12 cellular contexts compared by ENCODE assay signal in the genomic region with DNA sequence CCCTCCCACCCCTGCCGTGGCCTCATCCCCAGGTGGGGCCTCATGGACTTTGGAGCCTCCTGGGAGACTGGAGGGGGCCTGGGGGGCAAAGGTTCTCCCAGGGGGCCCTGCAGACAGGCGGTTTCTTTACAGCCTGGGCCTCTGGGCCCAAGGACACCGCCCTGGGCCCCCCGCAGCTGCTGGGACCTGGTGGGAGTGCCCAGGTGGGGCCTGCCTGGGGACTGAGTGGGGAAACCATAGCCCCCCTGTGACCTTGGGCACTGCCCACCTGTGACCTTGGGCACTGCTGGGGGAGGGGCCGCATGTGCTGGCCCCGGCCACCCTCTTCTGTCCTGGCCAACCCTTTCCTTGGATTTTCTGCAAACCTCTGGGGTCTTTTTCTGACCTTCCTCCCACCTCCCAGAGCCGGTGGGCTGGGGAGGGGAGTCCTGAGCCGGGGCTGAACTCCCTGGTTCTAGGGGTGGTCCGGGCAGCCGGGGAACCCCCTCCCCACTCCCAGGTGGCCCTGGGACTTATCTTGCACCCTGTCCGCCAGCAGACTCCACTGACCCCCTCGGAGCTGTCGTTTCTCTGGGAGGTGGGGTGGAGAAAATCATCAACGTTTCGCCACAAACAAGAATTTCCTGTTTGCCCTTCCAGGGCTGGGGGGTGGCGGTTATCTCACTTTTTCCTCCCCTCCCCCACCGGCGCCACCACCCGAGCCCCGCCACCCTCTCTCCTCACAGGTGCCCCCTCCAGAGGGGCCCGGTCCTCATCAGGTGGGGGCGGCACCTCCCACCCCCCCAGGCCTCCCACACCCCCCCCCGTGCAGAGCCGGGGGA. TPM values are rescaled to one million over a fixed set of nuclear protein-coding genes. Genes with fewer than 3 reads are reported as not detected.
DNase-seq lines count a peak whose midpoint lies in the region; FAIRE-seq and TF ChIP-seq lines count a peak whose summit lies in the region.
"Had no signal": no experiment of that assay in that cellular context is flagged by ENCODE, and none has a peak within 500 bp of the region (broad histone marks: within the 10 kb centered on the region; RNA-seq: fewer than 3 reads in every experiment).

No MANE protein-coding gene starts in this region.

- no peaks in the 10 kb centered on the region for H3K23me2 ChIP-seq in H9 (ENCODE audit: insufficient read length, low read depth, low read length, poor library complexity, severe bottlenecking)

- no peaks in the 10 kb centered on the region for H3K27me3 ChIP-seq in BJ (ENCODE audit: control insufficient read depth, insufficient read depth, low read length)
- no peaks in the 10 kb centered on the region for H3K27me3 ChIP-seq in H9 (ENCODE audit: insufficient read depth, low read length)
- H3K27me3 ChIP-seq in mesendoderm (ENCODE audit: insufficient read depth, low read length, poor library complexity): no peaks in the 10 kb centered on the region
- H3K27me3 ChIP-seq: thyroid gland had no signal

- POLR2A ChIA-PET in BJ (lab: Charles Lee): no interaction called here

- H3K4me2 ChIP-seq in H9 (ENCODE audit: insufficient read depth, insufficient read length, low read length) (peak overlapping the region; percentile 18), mesendoderm (ENCODE audit: low read length) (peak overlapping the region; percentile 50)

- TF ChIP-seq CTCF in BJ (IDR thresholded peaks at IDR 0.05; ENCODE audit: insufficient read depth, low read depth, low read length) (no peak), H9 (conservative IDR thresholded peaks at IDR 0.05) (no peak), D721Med (IDR thresholded peaks at IDR 0.05; ENCODE audit: insufficient read depth, missing control alignments) (no peak), chondrocyte (IDR thresholded peaks at IDR 0.05) (no peak)

- H3K18ac ChIP-seq in H9 (ENCODE audit: insufficient read length, low read depth, low read length): no peak overlapping the region
- peak overlapping the region; percentile 99 for H3K18ac ChIP-seq in mesendoderm (ENCODE audit: low read length)

- H3K36me3 Mint-ChIP-seq in H9 (ENCODE audit: insufficient read depth in 1 of 3, low read depth in 3 of 3) (peaks cover 0 to 3% (median 0%) of the 10 kb centered on the region in 3 experiments; a peak in 1 of 7 replicates), chondrocyte (ENCODE audit: low read depth) (no peaks in the 10 kb centered on the region)
- H3K36me3 Mint-ChIP-seq in activated T-helper 2 cell treated with anti-CD3 and anti-CD28 coated beads, Interferon-gamma antibody, Interleukin-2, Interleukin-4, amounts not matched to agents 10 μg/mL and 5 μg/mL and 100 μg/mL, durations not matched to agents 14 hours and 24 hours and 36 hours (ENCODE audit: low read depth): no peaks in the 10 kb centered on the region

- H4K8ac ChIP-seq in H9 (replicated peaks; ENCODE audit: insufficient read length, low read depth, low read length) (no peak overlapping the region), mesendoderm (ENCODE audit: low read depth, low read length) (peak overlapping the region; percentile 67)

- CTCF ChIA-PET in BJ (lab: Yijun Ruan, JAX): no interaction called here

- no peak overlapping the region for H3K56ac ChIP-seq in H9 (ENCODE audit: insufficient read length, low read depth, low read length)
- H3K56ac ChIP-seq in mesendoderm (ENCODE audit: low read length): peak overlapping the region; percentile 89

- H3K79me1 ChIP-seq in H9 (ENCODE audit: insufficient read depth, low read depth, low read length, poor library complexity, severe bottlenecking): peaks cover 3% of the 10 kb centered on the region
- H3K79me1 ChIP-seq in mesendoderm (ENCODE audit: low read length): peaks cover 14% of the 10 kb centered on the region

- H2BK5ac ChIP-seq in H9 (ENCODE audit: insufficient read length, low read length): no peak overlapping the region
- peak overlapping the region; percentile 98 for H2BK5ac ChIP-seq in mesendoderm (ENCODE audit: low read length)

- peaks cover 7% of the 10 kb centered on the region for H3K36me3 ChIP-seq in BJ (ENCODE audit: control insufficient read depth, insufficient read depth, low read length)
- no peaks in the 10 kb centered on the region for H3K36me3 ChIP-seq in mesendoderm (ENCODE audit: control insufficient read depth, insufficient read depth, low read length)
- H3K36me3 ChIP-seq: thyroid gland had no signal

- peak overlapping the region; percentile 16 for H3K4me3 ChIP-seq in BJ (ENCODE audit: low read depth, low read length)
- H3K4me3 ChIP-seq in mesendoderm (ENCODE audit: low read length): no peak overlapping the region
- H3K4me3 ChIP-seq: thyroid gland had no signal

- FAIRE-seq in D721Med (lab: Jason Lieb, UNC): no peak

- H3K27me3 Mint-ChIP-seq in H9 (ENCODE audit: low read depth): no peaks in the 10 kb centered on the region; the same call in 1 of the 2 replicates
- no peaks in the 10 kb centered on the region for H3K27me3 Mint-ChIP-seq in activated T-helper 2 cell treated with anti-CD3 and anti-CD28 coated beads, Interferon-gamma antibody, Interleukin-2, Interleukin-4, amounts not matched to agents 10 μg/mL and 5 μg/mL and 100 μg/mL, durations not matched to agents 14 hours and 24 hours and 36 hours (ENCODE audit: low read depth)
- H3K27me3 Mint-ChIP-seq in chondrocyte (ENCODE audit: low read depth): no peaks in the 10 kb centered on the region

- peaks cover 3% of the 10 kb centered on the region; the same call in 1 of the 2 replicates for H3K4me1 ChIP-seq in H9 (ENCODE audit: insufficient read depth, low read length)
- peaks cover 26% of the 10 kb centered on the region for H3K4me1 ChIP-seq in mesendoderm (ENCODE audit: control insufficient read depth, low read depth, low read length)

- no peak overlapping the region for H3K27ac ChIP-seq in H9 (ENCODE audit: insufficient read length, low read depth, low read length)
- peak overlapping the region; percentile 98 for H3K27ac ChIP-seq in mesendoderm (ENCODE audit: low read depth, low read length)
- H3K27ac ChIP-seq: thyroid gland had no signal

- DNase-seq in BJ (ENCODE audit: low read depth) (no peak), H9 (no peak), mesendoderm (peak; percentile 83), D721Med (ENCODE audit: insufficient read length, low spot score) (no peak), chondrocyte (ENCODE audit: low spot score) (no peak), GOT3 (lab: John Stamatoyannopoulos, UW) (no peak)
- DNase-seq in activated T-helper 2 cell treated with anti-CD3 and anti-CD28 coated beads, Interferon-gamma antibody, Interleukin-2, Interleukin-4, amounts not matched to agents 10 μg/mL and 5 μg/mL and 100 μg/mL, durations not matched to agents 14 hours and 24 hours and 36 hours (ENCODE audit: low spot score): no peak
- DNase-seq in effector CD8-positive, alpha-beta T cell (lab: John Stamatoyannopoulos, UW): no peak
- DNase-seq: DMS 273 treated with DMSO at 0.1 percent for 48 hours, NCI-H69 had no signal

- H3K4me3 Mint-ChIP-seq in H9: peak overlapping the region in 1 of 2 experiments; percentile 53; a peak in 2 of 5 replicates
- peak overlapping the region; percentile 13 for H3K4me3 Mint-ChIP-seq in activated T-helper 2 cell treated with anti-CD3 and anti-CD28 coated beads, Interferon-gamma antibody, Interleukin-2, Interleukin-4, amounts not matched to agents 10 μg/mL and 5 μg/mL and 100 μg/mL, durations not matched to agents 14 hours and 24 hours and 36 hours (ENCODE audit: low read depth)
- no peak overlapping the region for H3K4me3 Mint-ChIP-seq in chondrocyte (ENCODE audit: unreplicated experiment)

- no peak overlapping the region for H4K5ac ChIP-seq in H9 (ENCODE audit: insufficient read length, low read depth, low read length)
- no peak overlapping the region for H4K5ac ChIP-seq in mesendoderm (ENCODE audit: low read length)

- H2BK12ac ChIP-seq in H9 (ENCODE audit: insufficient read length, low read depth, low read length): no peak overlapping the region

- no peaks in the 10 kb centered on the region for H3K9me3 ChIP-seq in H9 (ENCODE audit: control insufficient read depth, low read depth, low read length)
- H3K9me3 ChIP-seq: thyroid gland had no signal

- no peak overlapping the region for H2BK15ac ChIP-seq in H9 (ENCODE audit: low read depth, low read length)
- peak overlapping the region; percentile 45 for H2BK15ac ChIP-seq in mesendoderm (replicated peaks; ENCODE audit: low read depth)

- H2BK20ac ChIP-seq in H9 (ENCODE audit: low read depth, low read length, poor library complexity, severe bottlenecking): no peak overlapping the region

- H3K27ac Mint-ChIP-seq in H9 (peak overlapping the region in 2 of 3 experiments; percentile 35 to 38; a peak in 3 of 7 replicates), chondrocyte (ENCODE audit: unreplicated experiment) (no peak overlapping the region)
- H3K27ac Mint-ChIP-seq in activated T-helper 2 cell treated with anti-CD3 and anti-CD28 coated beads, Interferon-gamma antibody, Interleukin-2, Interleukin-4, amounts not matched to agents 10 μg/mL and 5 μg/mL and 100 μg/mL, durations not matched to agents 14 hours and 24 hours and 36 hours: no peak overlapping the region

- H3K9ac ChIP-seq in H9 (ENCODE audit: extremely low read depth, insufficient read length, low read length): no peak overlapping the region
- H3K9ac ChIP-seq in mesendoderm (ENCODE audit: low read length): peak overlapping the region; percentile 68

- H2AK5ac ChIP-seq in H9 (ENCODE audit: insufficient read length, low read length) (no peak overlapping the region), mesendoderm (ENCODE audit: low read length) (no peak overlapping the region)

- H3K14ac ChIP-seq in H9 (ENCODE audit: insufficient read depth, low read length): peak overlapping the region; percentile 44; the same call in 1 of the 2 replicates

- H3K23ac ChIP-seq in H9 (ENCODE audit: insufficient read length, low read depth, low read length) (no peak overlapping the region), mesendoderm (ENCODE audit: low read length) (peak overlapping the region; percentile 15)

- no peak overlapping the region for H4K91ac ChIP-seq in H9 (ENCODE audit: insufficient read length, low read depth, low read length)

- H4K20me1 ChIP-seq in H9 (ENCODE audit: control insufficient read depth, insufficient read depth, insufficient read length): peaks cover 4% of the 10 kb centered on the region

- no peak overlapping the region for H3K4ac ChIP-seq in H9 (ENCODE audit: low read depth, low read length)
- peak overlapping the region; percentile 99 for H3K4ac ChIP-seq in mesendoderm (ENCODE audit: low read depth, low read length)

- H2AFZ ChIP-seq in H9 (ENCODE audit: low read length): no peak overlapping the region

- no CpG with 5 or more reads among the region's 24 CpGs for WGBS in H9 (ENCODE audit: extremely low coverage, insufficient read length, low lambda C conversion rate)
- WGBS in mesendoderm (ENCODE audit: extremely low coverage, insufficient coverage, low lambda C conversion rate): no CpG with 5 or more reads among the region's 24 CpGs

- H3K79me2 ChIP-seq in H9 (ENCODE audit: insufficient read depth, low read length): 0 out of 2 replicates have a peak, but pooled peaks cover 3% of the 10 kb centered on the region
- H3K79me2 ChIP-seq in mesendoderm (ENCODE audit: control insufficient read depth, insufficient read depth, low read length): peaks cover 27% of the 10 kb centered on the region

- intact Hi-C loops in activated T-helper 2 cell treated with anti-CD3 and anti-CD28 coated beads, Interferon-gamma antibody, Interleukin-2, Interleukin-4, amounts not matched to agents 10 μg/mL and 5 μg/mL and 100 μg/mL, durations not matched to agents 14 hours and 24 hours and 36 hours (cut with micrococcal nuclease): no loop called here

- H3T11ph ChIP-seq in H9 (ENCODE audit: low read length): no peak overlapping the region

- H2BK120ac ChIP-seq in H9 (ENCODE audit: low read depth, low read length, poor library complexity, severe bottlenecking) (no peak overlapping the region), mesendoderm (ENCODE audit: low read depth, low read length) (peak overlapping the region; percentile 86)

- H3K4me1 Mint-ChIP-seq in H9 (peaks cover 4 to 39% of the 10 kb centered on the region in 2 experiments; a peak in 3 of 4 replicates), chondrocyte (ENCODE audit: low read depth) (peaks cover 10% of the 10 kb centered on the region)
- peaks cover 1% of the 10 kb centered on the region for H3K4me1 Mint-ChIP-seq in activated T-helper 2 cell treated with anti-CD3 and anti-CD28 coated beads, Interferon-gamma antibody, Interleukin-2, Interleukin-4, amounts not matched to agents 10 μg/mL and 5 μg/mL and 100 μg/mL, durations not matched to agents 14 hours and 24 hours and 36 hours (ENCODE audit: low read depth)

- H3K9me3 Mint-ChIP-seq in H9 (no peaks in the 10 kb centered on the region), chondrocyte (ENCODE audit: low read depth) (no peaks in the 10 kb centered on the region)
- H3K9me3 Mint-ChIP-seq in activated T-helper 2 cell treated with anti-CD3 and anti-CD28 coated beads, Interferon-gamma antibody, Interleukin-2, Interleukin-4, amounts not matched to agents 10 μg/mL and 5 μg/mL and 100 μg/mL, durations not matched to agents 14 hours and 24 hours and 36 hours: no peaks in the 10 kb centered on the region

RNA-seq across cellular contexts. Expression of a gene that starts 27.1 kb away (rescaled TPM):
- 10.7 and 17.4 TPM in 2 replicates for polyA plus RNA-seq in BJ (2011; rRNA removed)
- 21.9 and 36.1 TPM in 2 replicates for polyA minus RNA-seq in BJ (2011; rRNA and poly(A)+ RNA removed)
- total RNA-seq in H9 (2021): 98.3 and 104 TPM in 2 replicates
- total RNA-seq in activated T-helper 2 cell treated with anti-CD3 and anti-CD28 coated beads, Interferon-gamma antibody, Interleukin-2, Interleukin-4, amounts not matched to agents 10 μg/mL and 5 μg/mL and 100 μg/mL, durations not matched to agents 14 hours and 24 hours and 36 hours: 42.0 and 42.6 TPM in 2 replicates
- 66.2 TPM for polyA plus RNA-seq in mesendoderm (2013, experiment 1 of 2)
- 69.1 TPM for polyA plus RNA-seq in mesendoderm (2013, experiment 2 of 2)
- 6.6 to 10.0 TPM (median 8.8 TPM) in 3 replicates for total RNA-seq in chondrocyte

RNA-seq across cellular contexts. Expression of a gene that starts 31.3 kb away (rescaled TPM):
- polyA plus RNA-seq in BJ (2011; rRNA removed): 28.1 and 44.3 TPM in 2 replicates
- 25.1 and 40.3 TPM in 2 replicates for polyA minus RNA-seq in BJ (2011; rRNA and poly(A)+ RNA removed)
- total RNA-seq in H9 (2021) (94.7 and 101 TPM in 2 replicates), chondrocyte (42.1 to 48.5 TPM (median 48.0 TPM) in 3 replicates)
- 88.6 and 94.9 TPM in 2 replicates for total RNA-seq in activated T-helper 2 cell treated with anti-CD3 and anti-CD28 coated beads, Interferon-gamma antibody, Interleukin-2, Interleukin-4, amounts not matched to agents 10 μg/mL and 5 μg/mL and 100 μg/mL, durations not matched to agents 14 hours and 24 hours and 36 hours
- 61.9 TPM for polyA plus RNA-seq in mesendoderm (2013, experiment 1 of 2)
- polyA plus RNA-seq in mesendoderm (2013, experiment 2 of 2): 58.1 TPM

RNA-seq across cellular contexts. Expression of a gene that starts 35.8 kb away (rescaled TPM):
- not detected in 2 replicates for polyA plus RNA-seq in BJ (2011; rRNA removed)
- not detected in 2 replicates for polyA minus RNA-seq in BJ (2011; rRNA and poly(A)+ RNA removed)
- total RNA-seq in H9 (2021) (3.3 and 5.9 TPM in 2 replicates), chondrocyte (0.17 to 0.38 TPM (median 0.24 TPM) in 3 replicates)
- total RNA-seq in activated T-helper 2 cell treated with anti-CD3 and anti-CD28 coated beads, Interferon-gamma antibody, Interleukin-2, Interleukin-4, amounts not matched to agents 10 μg/mL and 5 μg/mL and 100 μg/mL, durations not matched to agents 14 hours and 24 hours and 36 hours: 7.1 and 8.0 TPM in 2 replicates
- 0.10 TPM for polyA plus RNA-seq in mesendoderm (2013, experiment 1 of 2)
- 0.15 TPM for polyA plus RNA-seq in mesendoderm (2013, experiment 2 of 2)
- total RNA-seq: skeletal muscle tissue, thyroid gland had no signal

RNA-seq across cellular contexts. Expression of a gene that starts 39.9 kb away (rescaled TPM):
- polyA plus RNA-seq in BJ (2011; rRNA removed): 35.3 and 46.6 TPM in 2 replicates
- 18.0 and 26.9 TPM in 2 replicates for polyA minus RNA-seq in BJ (2011; rRNA and poly(A)+ RNA removed)
- total RNA-seq in H9 (2021) (66.2 and 66.4 TPM in 2 replicates), chondrocyte (47.1 to 52.2 TPM (median 48.4 TPM) in 3 replicates)
- total RNA-seq in activated T-helper 2 cell treated with anti-CD3 and anti-CD28 coated beads, Interferon-gamma antibody, Interleukin-2, Interleukin-4, amounts not matched to agents 10 μg/mL and 5 μg/mL and 100 μg/mL, durations not matched to agents 14 hours and 24 hours and 36 hours: 77.1 and 83.3 TPM in 2 replicates
- 56.1 TPM for polyA plus RNA-seq in mesendoderm (2013, experiment 1 of 2)
- polyA plus RNA-seq in mesendoderm (2013, experiment 2 of 2): 56.0 TPM

RNA-seq across cellular contexts. Expression of a gene that starts 47.3 kb away (rescaled TPM):
- 0.28 and 0.32 TPM in 2 replicates for polyA plus RNA-seq in BJ (2011; rRNA removed)
- polyA minus RNA-seq in BJ (2011; rRNA and poly(A)+ RNA removed): 0.38 TPM in 1 of 2 replicates, not detected in the other
- 1.0 and 1.4 TPM in 2 replicates for total RNA-seq in H9 (2021)
- total RNA-seq in activated T-helper 2 cell treated with anti-CD3 and anti-CD28 coated beads, Interferon-gamma antibody, Interleukin-2, Interleukin-4, amounts not matched to agents 10 μg/mL and 5 μg/mL and 100 μg/mL, durations not matched to agents 14 hours and 24 hours and 36 hours: 0.11 TPM in 1 of 2 replicates, not detected in the other
- polyA plus RNA-seq in mesendoderm (2013, experiment 1 of 2): 0.06 TPM
- polyA plus RNA-seq in mesendoderm (2013, experiment 2 of 2): 0.10 TPM
- 0.31 to 0.67 TPM (median 0.33 TPM) in 3 replicates for total RNA-seq in chondrocyte
- total RNA-seq: skeletal muscle tissue had no signal

Comparison
In these comparisons a context has a peak if more than half of its experiments do, and no peak if none do; other contexts are left out.
1. H3K27ac Mint-ChIP-seq: peak in H9 (2 of 3); none in activated T-helper 2 cell treated with anti-CD3 and anti-CD28 coated beads, Interferon-gamma antibody, Interleukin-2, Interleukin-4, amounts not matched to agents 10 μg/mL and 5 μg/mL and 100 μg/mL, durations not matched to agents 14 hours and 24 hours and 36 hours (single experiment) and chondrocyte (single experiment).